ENCODE assay signal across 22 cellular contexts in genomic region chr18:62847081-62847480, GRCh38.
DNase-seq lines count a peak whose midpoint lies in the region; ATAC-seq and TF ChIP-seq lines count a peak whose summit lies in the region.
"Had no signal": no experiment of that assay in that cellular context is flagged by ENCODE, and none has a peak within 500 bp of the region (broad histone marks: within the 10 kb centered on the region; RNA-seq: fewer than 3 reads in every experiment).

No MANE protein-coding gene starts in this region.

- H3K4me3 ChIP-seq in colonic mucosa (no peak overlapping the region), tibial artery (no peak overlapping the region)
- H3K4me3 ChIP-seq: SJCRH30 had no signal

- H3K9me3 Mint-ChIP-seq in natural killer cell treated with Interleukin-12 subunit alpha and Interleukin-12 subunit beta and Interleukin-15 and Interleukin-18, amount 100 ng/mL, for 72 hours, result no peaks in the 10 kb centered on the region
- H3K9me3 Mint-ChIP-seq in natural killer cell (no peaks in the 10 kb centered on the region), nephron progenitor cell (no peaks in the 10 kb centered on the region)
- H3K9me3 Mint-ChIP-seq in activated T-cell treated with anti-CD3 and anti-CD28 coated beads, Interleukin-2, amount 50 U/mL, for 4 hours, result no peaks in the 10 kb centered on the region
- H3K9me3 Mint-ChIP-seq: HFFc6 had no signal

- TF ChIP-seq CTCF in natural killer cell (IDR thresholded peaks at IDR 0.05) (no peak), nephron progenitor cell (IDR thresholded peaks at IDR 0.05) (no peak), colonic mucosa (IDR thresholded peaks at IDR 0.05) (no peak), tibial artery (IDR thresholded peaks at IDR 0.05) (no peak)

- H3K27me3 Mint-ChIP-seq in natural killer cell treated with Interleukin-12 subunit alpha and Interleukin-12 subunit beta and Interleukin-15 and Interleukin-18, amount 100 ng/mL, for 72 hours, result no peaks in the 10 kb centered on the region
- H3K27me3 Mint-ChIP-seq in natural killer cell (ENCODE audit: low read depth in 2 of 2), result no peaks in the 10 kb centered on the region
- H3K27me3 Mint-ChIP-seq in nephron progenitor cell (ENCODE audit: low read depth, poor library complexity), result no peaks in the 10 kb centered on the region
- H3K27me3 Mint-ChIP-seq in activated T-cell treated with anti-CD3 and anti-CD28 coated beads, Interleukin-2, amount 50 U/mL, for 4 hours (ENCODE audit: low read depth), result no peaks in the 10 kb centered on the region
- H3K27me3 Mint-ChIP-seq: B cell had no signal

- no peak for DNase-seq in natural killer cell treated with Interleukin-12 subunit alpha and Interleukin-12 subunit beta and Interleukin-15 and Interleukin-18, amount 100 ng/mL, for 72 hours (ENCODE audit: low spot score)
- DNase-seq in natural killer cell (no peak), globus pallidus (ENCODE audit: low spot score) (peak; percentile 46), nephron progenitor cell (no peak), colonic mucosa (no peak), tibial artery (no peak), NCI-H2029 (lab: John Stamatoyannopoulos, UW) (no peak)
- no peak for DNase-seq in activated T-cell treated with anti-CD3 and anti-CD28 coated beads, Interleukin-2, amount 50 U/mL, for 4 hours
- DNase-seq: COR-L47, DMS153, GDM1, GOT3, HFFc6, NCI-H1048, NCI-H1436, NCI-H2029 treated with DMSO at 0.1 percent for 48 hours, NCI-H446 treated with DMSO at 0.1 percent for 48 hours, NCI-H69, SJCRH30 had no signal

- no peaks in the 10 kb centered on the region for H3K36me3 Mint-ChIP-seq in natural killer cell treated with Interleukin-12 subunit alpha and Interleukin-12 subunit beta and Interleukin-15 and Interleukin-18, amount 100 ng/mL, for 72 hours
- H3K36me3 Mint-ChIP-seq in natural killer cell (no peaks in the 10 kb centered on the region), nephron progenitor cell (ENCODE audit: low read depth) (peaks cover 14% of the 10 kb centered on the region)
- no peaks in the 10 kb centered on the region for H3K36me3 Mint-ChIP-seq in activated T-cell treated with anti-CD3 and anti-CD28 coated beads, Interleukin-2, amount 50 U/mL, for 4 hours (ENCODE audit: insufficient read depth)

- H3K27me3 ChIP-seq in colonic mucosa (no peaks in the 10 kb centered on the region), tibial artery (no peaks in the 10 kb centered on the region)
- H3K27me3 ChIP-seq: SJCRH30 had no signal

- peaks cover 16 to 29% of the 10 kb centered on the region in 2 donors for H3K4me1 Mint-ChIP-seq in natural killer cell treated with Interleukin-12 subunit alpha and Interleukin-12 subunit beta and Interleukin-15 and Interleukin-18, amount 100 ng/mL, for 72 hours (ENCODE audit: low read depth in 2 of 2)
- H3K4me1 Mint-ChIP-seq in natural killer cell (peaks cover 15 to 29% of the 10 kb centered on the region in 2 donors), nephron progenitor cell (peaks cover 5% of the 10 kb centered on the region)
- H3K4me1 Mint-ChIP-seq in activated T-cell treated with anti-CD3 and anti-CD28 coated beads, Interleukin-2, amount 50 U/mL, for 4 hours (ENCODE audit: low read depth), result peaks cover 22% of the 10 kb centered on the region

- no peak for ATAC-seq in natural killer cell treated with Interleukin-12 subunit alpha and Interleukin-12 subunit beta and Interleukin-15 and Interleukin-18, amount 100 ng/mL, for 72 hours
- no peak for ATAC-seq in natural killer cell
- ATAC-seq in activated T-cell treated with anti-CD3 and anti-CD28 coated beads, Interleukin-2, amount 50 U/mL, for 4 hours, result no peak
- ATAC-seq: Panc1 had no signal

- H3K4me3 Mint-ChIP-seq in natural killer cell treated with Interleukin-12 subunit alpha and Interleukin-12 subunit beta and Interleukin-15 and Interleukin-18, amount 100 ng/mL, for 72 hours, result no peak overlapping the region
- H3K4me3 Mint-ChIP-seq in natural killer cell, result no peak overlapping the region
- no peak overlapping the region for H3K4me3 Mint-ChIP-seq in nephron progenitor cell
- no peak overlapping the region for H3K4me3 Mint-ChIP-seq in activated T-cell treated with anti-CD3 and anti-CD28 coated beads, Interleukin-2, amount 50 U/mL, for 4 hours
- H3K4me3 Mint-ChIP-seq: B cell, HFFc6 had no signal

- H3K9me3 ChIP-seq in colonic mucosa, result no peaks in the 10 kb centered on the region
- no peaks in the 10 kb centered on the region for H3K9me3 ChIP-seq in tibial artery
- H3K9me3 ChIP-seq: SJCRH30 had no signal

- no peaks in the 10 kb centered on the region for H3K36me3 ChIP-seq in colonic mucosa
- H3K36me3 ChIP-seq in tibial artery, result no peaks in the 10 kb centered on the region
- H3K36me3 ChIP-seq: SJCRH30 had no signal

- peak overlapping the region; percentile 50 to 71 for H3K27ac Mint-ChIP-seq in natural killer cell treated with Interleukin-12 subunit alpha and Interleukin-12 subunit beta and Interleukin-15 and Interleukin-18, amount 100 ng/mL, for 72 hours
- no peak overlapping the region for H3K27ac Mint-ChIP-seq in natural killer cell
- H3K27ac Mint-ChIP-seq in nephron progenitor cell, result peak overlapping the region; percentile 51
- H3K27ac Mint-ChIP-seq: B cell, HFFc6 had no signal

- H3K4me1 ChIP-seq in colonic mucosa (no peaks in the 10 kb centered on the region), tibial artery (no peaks in the 10 kb centered on the region)
- H3K4me1 ChIP-seq: SJCRH30 had no signal

- H3K27ac ChIP-seq in colonic mucosa, result no peak overlapping the region
- no peak overlapping the region for H3K27ac ChIP-seq in tibial artery
- H3K27ac ChIP-seq: KMS-11, SJCRH30 had no signal

- H3K9ac ChIP-seq in colonic mucosa (ENCODE audit: low read depth in 2 of 2, low read length in 2 of 2), result no peak overlapping the region
- H3K9ac ChIP-seq: KMS-11 had no signal

- intact Hi-C loops in natural killer cell (cut with micrococcal nuclease) (no loop called here), colonic mucosa (cut with DNase I) (no loop called here), tibial artery (cut with DNase I; ENCODE audit: low total_unique reads) (no loop called here)

Comparison
In these comparisons a context has a peak if more than half of its experiments do, and no peak if none do; other contexts are left out.
1. H3K27ac Mint-ChIP-seq: peak in natural killer cell treated with Interleukin-12 subunit alpha and Interleukin-12 subunit beta and Interleukin-15 and Interleukin-18, amount 100 ng/mL, for 72 hours (2 of 2) and nephron progenitor cell (single experiment); none in natural killer cell (0 of 2).